ENCODE assay signal across 1 cellular context in the genomic region with DNA sequence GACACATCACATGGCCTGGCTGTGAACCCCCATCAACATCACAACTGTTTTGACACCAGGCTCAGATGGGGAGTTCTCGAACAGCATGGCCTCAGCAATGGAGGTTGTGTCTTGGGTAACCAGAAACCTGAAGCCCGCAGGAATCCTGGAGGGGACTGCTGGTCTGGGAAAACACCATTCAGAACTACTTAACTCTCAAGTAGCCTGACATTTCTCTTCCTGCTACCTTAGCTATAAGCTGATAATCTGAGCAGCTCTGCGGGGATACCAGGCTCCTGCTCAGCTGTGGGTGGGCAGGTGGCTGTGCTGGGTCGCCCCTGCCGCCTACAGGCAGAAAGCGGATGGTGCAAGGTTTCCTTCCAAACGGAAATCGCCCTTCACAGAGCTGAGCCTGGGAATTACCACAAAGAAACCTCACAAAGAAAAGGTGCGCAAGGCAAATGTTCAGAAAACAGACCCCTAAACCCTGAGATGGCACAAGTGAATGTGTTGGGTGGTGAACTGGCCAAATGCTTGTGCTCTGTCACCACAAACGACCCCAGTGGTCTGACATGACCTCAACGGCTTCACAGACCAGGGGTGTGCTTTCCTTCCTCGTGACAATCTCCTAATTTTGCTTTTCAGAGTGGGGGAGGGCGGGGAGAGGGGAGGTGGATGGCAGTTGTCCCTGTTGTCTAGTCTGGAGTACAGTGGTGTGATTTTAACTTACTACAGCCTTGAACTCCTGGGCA.
A peak's percentile ranks its signal among the peaks of the same experiment; 100 is the strongest.
TF ChIP-seq lines count a peak whose summit lies in the region.

No MANE protein-coding gene starts in this region.

TF ChIP-seq in HepG2, 621 proteins besides CTCF, POLR2A, EP300 and RAD21 (continued from another document and continues in another):
- TF ChIP-seq, protein P1, sequence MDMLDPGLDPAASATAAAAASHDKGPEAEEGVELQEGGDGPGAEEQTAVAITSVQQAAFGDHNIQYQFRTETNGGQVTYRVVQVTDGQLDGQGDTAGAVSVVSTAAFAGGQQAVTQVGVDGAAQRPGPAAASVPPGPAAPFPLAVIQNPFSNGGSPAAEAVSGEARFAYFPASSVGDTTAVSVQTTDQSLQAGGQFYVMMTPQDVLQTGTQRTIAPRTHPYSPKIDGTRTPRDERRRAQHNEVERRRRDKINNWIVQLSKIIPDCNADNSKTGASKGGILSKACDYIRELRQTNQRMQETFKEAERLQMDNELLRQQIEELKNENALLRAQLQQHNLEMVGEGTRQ (IDR thresholded peaks at IDR 0.05; ENCODE audit: low read depth, low read length) = 0 out of 2 replicates have a peak, but pooled peaks have one; percentile 13
- TF ChIP-seq, protein P1 (CRISPR knock-in tag; IDR thresholded peaks at IDR 0.05; ENCODE audit: borderline replicate concordance) = no peak
- TF ChIP-seq DNMT1 (CRISPR knock-in tag; IDR thresholded peaks at IDR 0.05) = no peak; the same call in 1 of the 2 replicates
- TF ChIP-seq NAIF1 (CRISPR knock-in tag; IDR thresholded peaks at IDR 0.05; ENCODE audit: borderline replicate concordance) = no peak
- no peak for TF ChIP-seq PAWR (CRISPR knock-in tag; IDR thresholded peaks at IDR 0.05; ENCODE audit: borderline replicate concordance)
- TF ChIP-seq ATF7-NPFF (CRISPR knock-in tag; IDR thresholded peaks at IDR 0.05; ENCODE audit: low read depth) = peak; percentile 75; the same call in 1 of the 2 replicates
- no peak for TF ChIP-seq CBFB (CRISPR knock-in tag; IDR thresholded peaks at IDR 0.05)
- TF ChIP-seq NFYC (CRISPR knock-in tag; IDR thresholded peaks at IDR 0.05) = no peak
- TF ChIP-seq GTF3A (CRISPR knock-in tag; conservative IDR thresholded peaks at IDR 0.05) = no peak
- TF ChIP-seq ZNF713 (CRISPR knock-in tag; IDR thresholded peaks at IDR 0.05) = no peak
- TF ChIP-seq ZFP36L2 (CRISPR knock-in tag; IDR thresholded peaks at IDR 0.05) = no peak
- TF ChIP-seq ZNF780A (CRISPR knock-in tag; IDR thresholded peaks at IDR 0.05) = no peak
- no peak for TF ChIP-seq NCOA5 (CRISPR knock-in tag; IDR thresholded peaks at IDR 0.05)
- peak; percentile 52 for TF ChIP-seq GABPB1 (CRISPR knock-in tag; IDR thresholded peaks at IDR 0.05)
- TF ChIP-seq, protein P2, sequence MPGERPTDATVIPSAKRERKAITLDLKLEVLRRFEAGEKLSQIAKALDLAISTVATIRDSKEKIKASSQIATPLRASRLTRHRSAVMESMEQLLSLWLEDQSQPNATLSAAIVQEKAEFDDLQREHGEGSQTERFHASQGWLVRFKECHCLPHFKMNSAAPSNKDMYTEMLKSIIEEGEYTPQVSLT (CRISPR knock-in tag; IDR thresholded peaks at IDR 0.05; ENCODE audit: borderline replicate concordance, low read depth) = no peak
- TF ChIP-seq ZNF75D (CRISPR knock-in tag; IDR thresholded peaks at IDR 0.05; ENCODE audit: borderline replicate concordance) = no peak
- TF ChIP-seq ZNF251 (CRISPR knock-in tag; IDR thresholded peaks at IDR 0.05) = no peak
- peak; percentile 67; the same call in 1 of the 2 replicates for TF ChIP-seq TBP (CRISPR knock-in tag; IDR thresholded peaks at IDR 0.05)
- 0 out of 2 replicates have a peak, but pooled peaks have one; percentile 27 for TF ChIP-seq ZNF724P (CRISPR knock-in tag; IDR thresholded peaks at IDR 0.05; ENCODE audit: borderline replicate concordance)
- TF ChIP-seq POLR2AphosphoS2 (IDR thresholded peaks at IDR 0.05; ENCODE audit: low read depth, low read length) = peak; percentile 72; the same call in 1 of the 2 replicates
- TF ChIP-seq GFI1 (CRISPR knock-in tag; IDR thresholded peaks at IDR 0.05; ENCODE audit: borderline replicate concordance) = peak; percentile 45; the same call in 1 of the 2 replicates
- TF ChIP-seq, protein P3, sequence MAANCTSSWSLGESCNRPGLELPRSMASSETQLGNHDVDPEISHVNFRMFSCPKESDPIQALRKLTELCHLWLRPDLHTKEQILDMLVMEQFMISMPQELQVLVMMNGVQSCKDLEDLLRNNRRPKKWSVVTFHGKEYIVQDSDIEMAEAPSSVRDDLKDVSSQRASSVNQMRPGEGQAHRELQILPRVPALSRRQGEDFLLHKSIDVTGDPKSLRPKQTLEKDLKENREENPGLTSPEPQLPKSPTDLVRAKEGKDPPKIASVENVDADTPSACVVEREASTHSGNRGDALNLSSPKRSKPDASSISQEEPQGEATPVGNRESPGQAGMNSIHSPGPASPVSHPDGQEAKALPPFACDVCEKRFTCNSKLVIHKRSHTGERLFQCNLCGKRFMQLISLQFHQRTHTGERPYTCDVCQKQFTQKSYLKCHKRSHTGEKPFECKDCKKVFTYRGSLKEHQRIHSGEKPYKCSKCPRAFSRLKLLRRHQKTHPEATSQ (CRISPR knock-in tag; IDR thresholded peaks at IDR 0.05; ENCODE audit: borderline replicate concordance) = no peak
- TF ChIP-seq SP2 (CRISPR knock-in tag; IDR thresholded peaks at IDR 0.05) = no peak
- no peak for TF ChIP-seq HOXA9 (CRISPR knock-in tag; IDR thresholded peaks at IDR 0.05; ENCODE audit: borderline replicate concordance)
- TF ChIP-seq ZNF260 (CRISPR knock-in tag; IDR thresholded peaks at IDR 0.05; ENCODE audit: borderline replicate concordance, low read depth) = no peak
- TF ChIP-seq FOXK1 (CRISPR knock-in tag; IDR thresholded peaks at IDR 0.05; ENCODE audit: borderline replicate concordance, low read depth) = no peak
- TF ChIP-seq ZNF382 (CRISPR knock-in tag; IDR thresholded peaks at IDR 0.05; ENCODE audit: borderline replicate concordance) = no peak
- no peak for TF ChIP-seq ADNP (CRISPR knock-in tag; IDR thresholded peaks at IDR 0.05)
- TF ChIP-seq, protein P4, sequence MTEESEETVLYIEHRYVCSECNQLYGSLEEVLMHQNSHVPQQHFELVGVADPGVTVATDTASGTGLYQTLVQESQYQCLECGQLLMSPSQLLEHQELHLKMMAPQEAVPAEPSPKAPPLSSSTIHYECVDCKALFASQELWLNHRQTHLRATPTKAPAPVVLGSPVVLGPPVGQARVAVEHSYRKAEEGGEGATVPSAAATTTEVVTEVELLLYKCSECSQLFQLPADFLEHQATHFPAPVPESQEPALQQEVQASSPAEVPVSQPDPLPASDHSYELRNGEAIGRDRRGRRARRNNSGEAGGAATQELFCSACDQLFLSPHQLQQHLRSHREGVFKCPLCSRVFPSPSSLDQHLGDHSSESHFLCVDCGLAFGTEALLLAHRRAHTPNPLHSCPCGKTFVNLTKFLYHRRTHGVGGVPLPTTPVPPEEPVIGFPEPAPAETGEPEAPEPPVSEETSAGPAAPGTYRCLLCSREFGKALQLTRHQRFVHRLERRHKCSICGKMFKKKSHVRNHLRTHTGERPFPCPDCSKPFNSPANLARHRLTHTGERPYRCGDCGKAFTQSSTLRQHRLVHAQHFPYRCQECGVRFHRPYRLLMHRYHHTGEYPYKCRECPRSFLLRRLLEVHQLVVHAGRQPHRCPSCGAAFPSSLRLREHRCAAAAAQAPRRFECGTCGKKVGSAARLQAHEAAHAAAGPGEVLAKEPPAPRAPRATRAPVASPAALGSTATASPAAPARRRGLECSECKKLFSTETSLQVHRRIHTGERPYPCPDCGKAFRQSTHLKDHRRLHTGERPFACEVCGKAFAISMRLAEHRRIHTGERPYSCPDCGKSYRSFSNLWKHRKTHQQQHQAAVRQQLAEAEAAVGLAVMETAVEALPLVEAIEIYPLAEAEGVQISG (CRISPR knock-in tag; IDR thresholded peaks at IDR 0.05) = peak; percentile 54; the same call in 1 of the 2 replicates
- no peak for TF ChIP-seq KLF9 (CRISPR knock-in tag; IDR thresholded peaks at IDR 0.05; ENCODE audit: low read depth)
- TF ChIP-seq, protein P5, sequence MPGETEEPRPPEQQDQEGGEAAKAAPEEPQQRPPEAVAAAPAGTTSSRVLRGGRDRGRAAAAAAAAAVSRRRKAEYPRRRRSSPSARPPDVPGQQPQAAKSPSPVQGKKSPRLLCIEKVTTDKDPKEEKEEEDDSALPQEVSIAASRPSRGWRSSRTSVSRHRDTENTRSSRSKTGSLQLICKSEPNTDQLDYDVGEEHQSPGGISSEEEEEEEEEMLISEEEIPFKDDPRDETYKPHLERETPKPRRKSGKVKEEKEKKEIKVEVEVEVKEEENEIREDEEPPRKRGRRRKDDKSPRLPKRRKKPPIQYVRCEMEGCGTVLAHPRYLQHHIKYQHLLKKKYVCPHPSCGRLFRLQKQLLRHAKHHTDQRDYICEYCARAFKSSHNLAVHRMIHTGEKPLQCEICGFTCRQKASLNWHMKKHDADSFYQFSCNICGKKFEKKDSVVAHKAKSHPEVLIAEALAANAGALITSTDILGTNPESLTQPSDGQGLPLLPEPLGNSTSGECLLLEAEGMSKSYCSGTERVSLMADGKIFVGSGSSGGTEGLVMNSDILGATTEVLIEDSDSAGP (CRISPR knock-in tag; IDR thresholded peaks at IDR 0.05; ENCODE audit: borderline replicate concordance) = no peak
- TF ChIP-seq ZNF484 (CRISPR knock-in tag; IDR thresholded peaks at IDR 0.05; ENCODE audit: borderline replicate concordance, low read depth) = no peak
- TF ChIP-seq KLF13 (CRISPR knock-in tag; IDR thresholded peaks at IDR 0.05) = no peak
- TF ChIP-seq GPN1 (CRISPR knock-in tag; IDR thresholded peaks at IDR 0.05; ENCODE audit: borderline replicate concordance) = no peak
- TF ChIP-seq SRSF9 (IDR thresholded peaks at IDR 0.05; ENCODE audit: borderline replicate concordance, insufficient read depth, low read depth, low read length, poor library complexity, severe bottlenecking) = no peak
- no peak for TF ChIP-seq ZNF709 (CRISPR knock-in tag; IDR thresholded peaks at IDR 0.05)
- no peak for TF ChIP-seq TP53 (CRISPR knock-in tag; conservative IDR thresholded peaks at IDR 0.05)
- TF ChIP-seq NPAS2 (CRISPR knock-in tag; IDR thresholded peaks at IDR 0.05; ENCODE audit: borderline replicate concordance) = no peak
- 0 out of 2 replicates have a peak, but pooled peaks have one; percentile 22 for TF ChIP-seq ZNF3 (CRISPR knock-in tag; IDR thresholded peaks at IDR 0.05)
- TF ChIP-seq PTBP1 (IDR thresholded peaks at IDR 0.05; ENCODE audit: low read depth, low read length, poor library complexity, severe bottlenecking) = no peak
- no peak for TF ChIP-seq LCORL (IDR thresholded peaks at IDR 0.05)
- peak; percentile 67 for TF ChIP-seq LCORL (CRISPR knock-in tag; IDR thresholded peaks at IDR 0.05)
- TF ChIP-seq, protein P6, sequence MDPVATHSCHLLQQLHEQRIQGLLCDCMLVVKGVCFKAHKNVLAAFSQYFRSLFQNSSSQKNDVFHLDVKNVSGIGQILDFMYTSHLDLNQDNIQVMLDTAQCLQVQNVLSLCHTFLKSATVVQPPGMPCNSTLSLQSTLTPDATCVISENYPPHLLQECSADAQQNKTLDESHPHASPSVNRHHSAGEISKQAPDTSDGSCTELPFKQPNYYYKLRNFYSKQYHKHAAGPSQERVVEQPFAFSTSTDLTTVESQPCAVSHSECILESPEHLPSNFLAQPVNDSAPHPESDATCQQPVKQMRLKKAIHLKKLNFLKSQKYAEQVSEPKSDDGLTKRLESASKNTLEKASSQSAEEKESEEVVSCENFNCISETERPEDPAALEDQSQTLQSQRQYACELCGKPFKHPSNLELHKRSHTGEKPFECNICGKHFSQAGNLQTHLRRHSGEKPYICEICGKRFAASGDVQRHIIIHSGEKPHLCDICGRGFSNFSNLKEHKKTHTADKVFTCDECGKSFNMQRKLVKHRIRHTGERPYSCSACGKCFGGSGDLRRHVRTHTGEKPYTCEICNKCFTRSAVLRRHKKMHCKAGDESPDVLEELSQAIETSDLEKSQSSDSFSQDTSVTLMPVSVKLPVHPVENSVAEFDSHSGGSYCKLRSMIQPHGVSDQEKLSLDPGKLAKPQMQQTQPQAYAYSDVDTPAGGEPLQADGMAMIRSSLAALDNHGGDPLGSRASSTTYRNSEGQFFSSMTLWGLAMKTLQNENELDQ (CRISPR knock-in tag; IDR thresholded peaks at IDR 0.05; ENCODE audit: borderline replicate concordance) = 0 out of 2 replicates have a peak, but pooled peaks have one; percentile 7
- TF ChIP-seq, protein P7, sequence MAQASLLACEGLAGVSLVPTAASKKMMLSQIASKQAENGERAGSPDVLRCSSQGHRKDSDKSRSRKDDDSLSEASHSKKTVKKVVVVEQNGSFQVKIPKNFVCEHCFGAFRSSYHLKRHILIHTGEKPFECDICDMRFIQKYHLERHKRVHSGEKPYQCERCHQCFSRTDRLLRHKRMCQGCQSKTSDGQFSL (CRISPR knock-in tag; IDR thresholded peaks at IDR 0.05) = peak; percentile 89
- TF ChIP-seq, protein P8, sequence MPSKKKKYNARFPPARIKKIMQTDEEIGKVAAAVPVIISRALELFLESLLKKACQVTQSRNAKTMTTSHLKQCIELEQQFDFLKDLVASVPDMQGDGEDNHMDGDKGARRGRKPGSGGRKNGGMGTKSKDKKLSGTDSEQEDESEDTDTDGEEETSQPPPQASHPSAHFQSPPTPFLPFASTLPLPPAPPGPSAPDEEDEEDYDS (CRISPR knock-in tag; IDR thresholded peaks at IDR 0.05) = no peak; the same call in 1 of the 2 replicates
- TF ChIP-seq DR1 (CRISPR knock-in tag; IDR thresholded peaks at IDR 0.05) = no peak
- TF ChIP-seq MED8 (CRISPR knock-in tag; IDR thresholded peaks at IDR 0.05; ENCODE audit: insufficient replicate concordance) = peak; percentile 54
- TF ChIP-seq ATM (IDR thresholded peaks at IDR 0.05; ENCODE audit: borderline replicate concordance) = no peak
- TF ChIP-seq, protein P9, sequence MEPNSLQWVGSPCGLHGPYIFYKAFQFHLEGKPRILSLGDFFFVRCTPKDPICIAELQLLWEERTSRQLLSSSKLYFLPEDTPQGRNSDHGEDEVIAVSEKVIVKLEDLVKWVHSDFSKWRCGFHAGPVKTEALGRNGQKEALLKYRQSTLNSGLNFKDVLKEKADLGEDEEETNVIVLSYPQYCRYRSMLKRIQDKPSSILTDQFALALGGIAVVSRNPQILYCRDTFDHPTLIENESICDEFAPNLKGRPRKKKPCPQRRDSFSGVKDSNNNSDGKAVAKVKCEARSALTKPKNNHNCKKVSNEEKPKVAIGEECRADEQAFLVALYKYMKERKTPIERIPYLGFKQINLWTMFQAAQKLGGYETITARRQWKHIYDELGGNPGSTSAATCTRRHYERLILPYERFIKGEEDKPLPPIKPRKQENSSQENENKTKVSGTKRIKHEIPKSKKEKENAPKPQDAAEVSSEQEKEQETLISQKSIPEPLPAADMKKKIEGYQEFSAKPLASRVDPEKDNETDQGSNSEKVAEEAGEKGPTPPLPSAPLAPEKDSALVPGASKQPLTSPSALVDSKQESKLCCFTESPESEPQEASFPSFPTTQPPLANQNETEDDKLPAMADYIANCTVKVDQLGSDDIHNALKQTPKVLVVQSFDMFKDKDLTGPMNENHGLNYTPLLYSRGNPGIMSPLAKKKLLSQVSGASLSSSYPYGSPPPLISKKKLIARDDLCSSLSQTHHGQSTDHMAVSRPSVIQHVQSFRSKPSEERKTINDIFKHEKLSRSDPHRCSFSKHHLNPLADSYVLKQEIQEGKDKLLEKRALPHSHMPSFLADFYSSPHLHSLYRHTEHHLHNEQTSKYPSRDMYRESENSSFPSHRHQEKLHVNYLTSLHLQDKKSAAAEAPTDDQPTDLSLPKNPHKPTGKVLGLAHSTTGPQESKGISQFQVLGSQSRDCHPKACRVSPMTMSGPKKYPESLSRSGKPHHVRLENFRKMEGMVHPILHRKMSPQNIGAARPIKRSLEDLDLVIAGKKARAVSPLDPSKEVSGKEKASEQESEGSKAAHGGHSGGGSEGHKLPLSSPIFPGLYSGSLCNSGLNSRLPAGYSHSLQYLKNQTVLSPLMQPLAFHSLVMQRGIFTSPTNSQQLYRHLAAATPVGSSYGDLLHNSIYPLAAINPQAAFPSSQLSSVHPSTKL (CRISPR knock-in tag; IDR thresholded peaks at IDR 0.05) = peak; percentile 58; the same call in 1 of the 2 replicates
